Comparison of ENCODE assay signal across 36 cellular contexts in genomic region chr1:71014110-71014509, GRCh38. TPM values are rescaled to one million over a fixed set of nuclear protein-coding genes. Genes with fewer than 3 reads are reported as not detected.
DNase-seq lines count a peak whose midpoint lies in the region; ATAC-seq lines count a peak whose summit lies in the region.
"Had no signal": no experiment of that assay in that cellular context is flagged by ENCODE, and none has a peak within 500 bp of the region (broad histone marks: within the 10 kb centered on the region; RNA-seq: fewer than 3 reads in every experiment).

No MANE protein-coding gene starts in this region.

- H3K9ac ChIP-seq in GM23248 = no peak overlapping the region

- no peaks in the 10 kb centered on the region for H3K9me3 ChIP-seq in GM23248 (ENCODE audit: low read depth)
- H3K9me3 ChIP-seq: body of pancreas, heart right ventricle, lower lobe of right lung, mucosa of descending colon had no signal

- in situ Hi-C loops in GM23248 (cut with MboI) = no loop called here

- WGBS in GM23248 (ENCODE audit: low coverage in 1 of 2, low lambda C conversion rate in 2 of 2, missing lambda C conversion rate in 2 of 2), 2 experiments = 86 to 92% methylated on average over 1 of the region's 1 CpG

- H3K4me2 ChIP-seq in GM23248 (ENCODE audit: unreplicated experiment) = no peak overlapping the region
- H3K4me2 ChIP-seq: GM23338 had no signal

- H3K27ac Mint-ChIP-seq in activated CD4-positive, alpha-beta T cell treated with anti-CD3 and anti-CD28 coated beads, Interleukin-2, amount 10 ng/mL, durations not matched to agents 7 days and 5 days = no peak overlapping the region
- H3K27ac Mint-ChIP-seq: activated CD8-positive, alpha-beta T cell treated with anti-CD3 and anti-CD28 coated beads, Interleukin-2, amount 10 ng/mL, durations not matched to agents 7 days and 5 days; activated naive CD4-positive, alpha-beta T cell treated with anti-CD3 and anti-CD28 coated beads, Interleukin-2, amount 50 U/mL, for 72 hours; activated T-helper 2 cell treated with anti-CD3 and anti-CD28 coated beads, Interferon-gamma antibody, Interleukin-2, Interleukin-4, amounts not matched to agents 10 μg/mL and 5 μg/mL and 100 μg/mL, durations not matched to agents 14 hours and 24 hours and 36 hours; GM23338; natural killer cell treated with Interleukin-12 subunit alpha and Interleukin-12 subunit beta and Interleukin-15 and Interleukin-18, amount 100 ng/mL, for 72 hours; T-cell; type B pancreatic cell had no signal

- CTCF ChIA-PET in activated CD4-positive, alpha-beta T cell treated with anti-CD3 and anti-CD28 coated beads, Interleukin-2, amount 10 ng/mL, durations not matched to agents 7 days and 5 days (lab: Charles Lee) = no interaction called here

- H3K4me1 ChIP-seq in GM23248 (ENCODE audit: insufficient read depth) = peaks cover 11% of the 10 kb centered on the region
- H3K4me1 ChIP-seq: body of pancreas, lower lobe of right lung had no signal

- H3K4me3 Mint-ChIP-seq in activated CD4-positive, alpha-beta T cell treated with anti-CD3 and anti-CD28 coated beads, Interleukin-2, amount 10 ng/mL, durations not matched to agents 7 days and 5 days = no peak overlapping the region
- H3K4me3 Mint-ChIP-seq: activated CD8-positive, alpha-beta T cell treated with anti-CD3 and anti-CD28 coated beads, Interleukin-2, amount 10 ng/mL, durations not matched to agents 7 days and 5 days; GM23338; natural killer cell treated with Interleukin-12 subunit alpha and Interleukin-12 subunit beta and Interleukin-15 and Interleukin-18, amount 100 ng/mL, for 72 hours; T-cell; type B pancreatic cell had no signal

- DNase-seq in AG08395 (ENCODE audit: low spot score) (peak; percentile 57), GM23248 (peak; percentile 32), amniotic epithelial cell (ENCODE audit: low read depth) (peak; percentile 89), foreskin melanocyte (peak; percentile 17), T1000 (lab: John Stamatoyannopoulos, UW) (no peak)
- DNase-seq in activated CD4-positive, alpha-beta T cell treated with anti-CD3 and anti-CD28 coated beads, Interleukin-2, amount 10 ng/mL, durations not matched to agents 7 days and 5 days = no peak
- DNase-seq in activated CD4-positive, alpha-beta T cell treated with anti-CD3 and anti-CD28 coated beads for 48 hours = no peak
- DNase-seq: activated CD4-positive, CD25-positive, alpha-beta regulatory T cell treated with anti-CD3 and anti-CD28 coated beads, Interleukin-2, amount 50 U/mL, for 72 hours; activated CD8-positive, alpha-beta T cell treated with anti-CD3 and anti-CD28 coated beads, Interleukin-2, amount 10 ng/mL, durations not matched to agents 7 days and 5 days; body of pancreas; C1 segment of cervical spinal cord; COR-L47; DMS79; effector CD8-positive, alpha-beta T cell; foreskin fibroblast; heart right ventricle; Kasumi-1; kidney glomerular epithelial cell; lower lobe of right lung; mucosa of descending colon; NCI-H2171; NCI-H524 treated with DMSO at 0.1 percent for 48 hours; SHP77 treated with DMSO at 0.1 percent for 48 hours; T-cell had no signal

- no peaks in the 10 kb centered on the region for H3K4me1 Mint-ChIP-seq in activated CD4-positive, alpha-beta T cell treated with anti-CD3 and anti-CD28 coated beads, Interleukin-2, amount 10 ng/mL, durations not matched to agents 7 days and 5 days
- H3K4me1 Mint-ChIP-seq: GM23338, T-cell had no signal

- no peaks in the 10 kb centered on the region for H3K36me3 Mint-ChIP-seq in activated CD4-positive, alpha-beta T cell treated with anti-CD3 and anti-CD28 coated beads, Interleukin-2, amount 10 ng/mL, durations not matched to agents 7 days and 5 days (ENCODE audit: low read depth)
- H3K36me3 Mint-ChIP-seq: activated naive CD4-positive, alpha-beta T cell treated with anti-CD3 and anti-CD28 coated beads, Interleukin-2, amount 50 U/mL, for 72 hours; natural killer cell treated with Interleukin-12 subunit alpha and Interleukin-12 subunit beta and Interleukin-15 and Interleukin-18, amount 100 ng/mL, for 72 hours; T-cell; type B pancreatic cell had no signal

- H3F3A ChIP-seq in GM23248 (ENCODE audit: insufficient read depth) = no peaks in the 10 kb centered on the region

- no peaks in the 10 kb centered on the region for H4K20me1 ChIP-seq in GM23248 (ENCODE audit: insufficient read depth)

- H3K79me2 ChIP-seq in GM23248 (ENCODE audit: insufficient read depth) = no peaks in the 10 kb centered on the region

- H3K27ac ChIP-seq in GM23248 = no peak overlapping the region
- H3K27ac ChIP-seq: body of pancreas, epithelial cell of prostate, heart right ventricle, lower lobe of right lung had no signal

- no peak for ATAC-seq in HG02610 (IDR thresholded peaks at IDR 0.05; ENCODE audit: unreplicated experiment)
- ATAC-seq: activated CD8-positive, alpha-beta T cell treated with anti-CD3 and anti-CD28 coated beads, Interleukin-2, amount 10 ng/mL, durations not matched to agents 7 days and 5 days; activated naive CD4-positive, alpha-beta T cell treated with anti-CD3 and anti-CD28 coated beads, Interleukin-2, amount 50 U/mL, for 72 hours; body of pancreas; GM12878; GM23338; heart right ventricle; HepG2; lower lobe of right lung; mucosa of descending colon; natural killer cell treated with Interleukin-12 subunit alpha and Interleukin-12 subunit beta and Interleukin-15 and Interleukin-18, amount 100 ng/mL, for 72 hours; Panc1; T-cell had no signal

- H3K4me3 ChIP-seq in GM23248 = no peak overlapping the region
- H3K4me3 ChIP-seq: body of pancreas, GM12878, GM23338, heart right ventricle, lower lobe of right lung, mucosa of descending colon, skin epidermis had no signal

- peaks cover 3% of the 10 kb centered on the region for H3K27me3 Mint-ChIP-seq in activated CD4-positive, alpha-beta T cell treated with anti-CD3 and anti-CD28 coated beads, Interleukin-2, amount 10 ng/mL, durations not matched to agents 7 days and 5 days
- H3K27me3 Mint-ChIP-seq: natural killer cell treated with Interleukin-12 subunit alpha and Interleukin-12 subunit beta and Interleukin-15 and Interleukin-18, amount 100 ng/mL, for 72 hours had no signal

- H3K27me3 ChIP-seq in GM23248 (replicated peaks; ENCODE audit: insufficient read depth) = no peaks in the 10 kb centered on the region
- H3K27me3 ChIP-seq: body of pancreas had no signal

- H3K9me2 ChIP-seq in GM23248 (ENCODE audit: insufficient read depth) = no peaks in the 10 kb centered on the region

- H3K36me3 ChIP-seq in GM23248 (ENCODE audit: low read depth) = no peaks in the 10 kb centered on the region
- H3K36me3 ChIP-seq: heart right ventricle, lower lobe of right lung had no signal

- POLR2A ChIA-PET in activated CD4-positive, alpha-beta T cell treated with anti-CD3 and anti-CD28 coated beads, Interleukin-2, amount 10 ng/mL, durations not matched to agents 7 days and 5 days (lab: Charles Lee) = no interaction called here

- no peaks in the 10 kb centered on the region for H3K9me3 Mint-ChIP-seq in activated CD4-positive, alpha-beta T cell treated with anti-CD3 and anti-CD28 coated beads, Interleukin-2, amount 10 ng/mL, durations not matched to agents 7 days and 5 days
- H3K9me3 Mint-ChIP-seq: activated naive CD4-positive, alpha-beta T cell treated with anti-CD3 and anti-CD28 coated beads, Interleukin-2, amount 50 U/mL, for 72 hours; activated T-helper 2 cell treated with anti-CD3 and anti-CD28 coated beads, Interferon-gamma antibody, Interleukin-2, Interleukin-4, amounts not matched to agents 10 μg/mL and 5 μg/mL and 100 μg/mL, durations not matched to agents 14 hours and 24 hours and 36 hours; GM23338; natural killer cell treated with Interleukin-12 subunit alpha and Interleukin-12 subunit beta and Interleukin-15 and Interleukin-18, amount 100 ng/mL, for 72 hours; T-cell; type B pancreatic cell had no signal

- H2AFZ ChIP-seq in GM23248 = no peak overlapping the region
- H2AFZ ChIP-seq: GM23338 had no signal

RNA-seq across cellular contexts. Expression of gene PTGER3, which starts 33.5 kb away (rescaled TPM):
- 0.63 and 0.97 TPM in 2 replicates for total RNA-seq in GM23248 (2014; rRNA removed; shearing (Covaris generic))
- polyA plus RNA-seq in GM23248 (2016; fragmentation: Nextera tagmentation; extraction: Ambion mirVana) = 0.31 and 0.44 TPM in 2 replicates
- under 1 TPM; 0.12 to 0.15 TPM for total RNA-seq in activated CD4-positive, alpha-beta T cell treated with anti-CD3 and anti-CD28 coated beads, Interleukin-2, amount 10 ng/mL, durations not matched to agents 7 days and 5 days
- total RNA-seq: GM12878, HepG2, osteocyte had no signal

Comparison
In these comparisons a context has a peak if more than half of its experiments do, and no peak if none do; other contexts are left out.
1. DNase-seq: peak in AG08395 (single experiment), GM23248 (single experiment), amniotic epithelial cell (single experiment) and foreskin melanocyte (single experiment); none in activated CD4-positive, alpha-beta T cell treated with anti-CD3 and anti-CD28 coated beads, Interleukin-2, amount 10 ng/mL, durations not matched to agents 7 days and 5 days (single experiment), activated CD4-positive, alpha-beta T cell treated with anti-CD3 and anti-CD28 coated beads for 48 hours (single experiment) and T1000 (single experiment).